Comparison of ENCODE assay signal across 11 cellular contexts in the genomic region with DNA sequence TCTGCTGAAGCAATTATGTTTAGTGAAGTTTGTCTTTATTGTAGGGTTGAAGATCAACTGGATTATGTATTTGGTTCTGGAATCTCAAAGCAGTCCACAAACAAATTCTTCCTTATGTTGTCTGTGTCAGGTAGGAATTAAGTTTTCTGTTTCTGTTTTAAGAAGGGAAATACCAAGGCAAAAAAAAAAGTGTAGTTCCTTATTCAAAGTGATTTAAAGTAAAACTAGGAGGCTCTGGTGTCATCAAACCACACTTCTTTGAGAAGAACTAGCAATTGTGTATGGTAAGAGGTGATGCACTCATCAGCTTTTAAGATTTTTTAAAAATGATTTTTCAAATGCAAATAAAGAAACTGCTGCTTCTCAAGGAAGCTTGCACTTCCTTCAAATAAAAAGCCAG. TPM values are rescaled to one million over a fixed set of nuclear protein-coding genes. Genes with fewer than 3 reads are reported as not detected.
A peak's percentile ranks its signal among the peaks of the same experiment; 100 is the strongest.
DNase-seq lines count a peak whose midpoint lies in the region; ATAC-seq and TF ChIP-seq lines count a peak whose summit lies in the region.
"Had no signal": no experiment of that assay in that cellular context is flagged by ENCODE, and none has a peak within 500 bp of the region (broad histone marks: within the 10 kb centered on the region; RNA-seq: fewer than 3 reads in every experiment).

No MANE protein-coding gene starts in this region.

- peak overlapping the region; percentile 31 for H3K27ac Mint-ChIP-seq in activated naive CD4-positive, alpha-beta T cell treated with anti-CD3 and anti-CD28 coated beads, Interleukin-2, amount 50 U/mL, for 24 hours
- H3K27ac Mint-ChIP-seq in activated naive CD4-positive, alpha-beta T cell treated with anti-CD3 and anti-CD28 coated beads, Interleukin-2, amount 50 U/mL, for 72 hours: peak overlapping the region in 1 of 2 donors; percentile 86
- peak overlapping the region; percentile 25 for H3K27ac Mint-ChIP-seq in type B pancreatic cell

- H3K4me2 ChIP-seq in PC-3 (ENCODE audit: low read length): peak overlapping the region; percentile 82

- intact Hi-C loops in PC-3 (cut with micrococcal nuclease) (no loop called here), esophagus squamous epithelium (cut with DNase I) (no loop called here)

- H3K4me1 ChIP-seq in PC-3 (ENCODE audit: insufficient read depth, low read length) (peaks cover 14% of the 10 kb centered on the region), esophagus squamous epithelium (peaks cover 0 to 35% (median 7%) of the 10 kb centered on the region in 3 donors)
- peaks cover 9% of the 10 kb centered on the region for H3K4me1 ChIP-seq in effector memory CD4-positive, alpha-beta T cell (ENCODE audit: control insufficient read depth, insufficient read depth, low read length, poor library complexity, severe bottlenecking)

- TF ChIP-seq POLR2A in esophagus squamous epithelium (IDR thresholded peaks at IDR 0.05): no peak

- H3K36me3 Mint-ChIP-seq in activated naive CD4-positive, alpha-beta T cell treated with anti-CD3 and anti-CD28 coated beads, Interleukin-2, amount 50 U/mL, for 24 hours: peaks cover 5% of the 10 kb centered on the region
- peaks cover 14 to 15% of the 10 kb centered on the region in 2 donors for H3K36me3 Mint-ChIP-seq in activated naive CD4-positive, alpha-beta T cell treated with anti-CD3 and anti-CD28 coated beads, Interleukin-2, amount 50 U/mL, for 72 hours
- peaks cover 13% of the 10 kb centered on the region for H3K36me3 Mint-ChIP-seq in type B pancreatic cell

- H3K9me3 ChIP-seq in PC-3 (ENCODE audit: low read length) (no peaks in the 10 kb centered on the region), esophagus squamous epithelium (no peaks in the 10 kb centered on the region)
- no peaks in the 10 kb centered on the region for H3K9me3 ChIP-seq in effector memory CD4-positive, alpha-beta T cell (ENCODE audit: control insufficient read depth, low read length)
- H3K9me3 ChIP-seq: body of pancreas, ovary had no signal

- POLR2A ChIA-PET in PC-3 (lab: Charles Lee; ENCODE audit: unreplicated experiment): interaction anchor here (0.7 kb wide), 1 partner anchor 41 kb away, joined by 10 read pairs; no protein-coding TSS in a partner anchor

- peaks cover 28% of the 10 kb centered on the region for H3K4me1 Mint-ChIP-seq in activated naive CD4-positive, alpha-beta T cell treated with anti-CD3 and anti-CD28 coated beads, Interleukin-2, amount 50 U/mL, for 24 hours
- H3K4me1 Mint-ChIP-seq in type B pancreatic cell (ENCODE audit: unreplicated experiment): peaks cover 11% of the 10 kb centered on the region

- H2AFZ ChIP-seq in PC-3 (ENCODE audit: low read length): no peak overlapping the region

- TF ChIP-seq CTCF in PC-3 (conservative IDR thresholded peaks at IDR 0.05; ENCODE audit: low read depth, low read length): no peak
- no peak for TF ChIP-seq CTCF in esophagus squamous epithelium (IDR thresholded peaks at IDR 0.05)
- no peak for TF ChIP-seq CTCF in type B pancreatic cell (conservative IDR thresholded peaks at IDR 0.05)

- no peak overlapping the region; the same call in 1 of the 2 replicates for H3K9ac ChIP-seq in PC-3 (ENCODE audit: low read length)

- no peaks in the 10 kb centered on the region for H3K9me3 Mint-ChIP-seq in activated naive CD4-positive, alpha-beta T cell treated with anti-CD3 and anti-CD28 coated beads, Interleukin-2, amount 50 U/mL, for 24 hours
- no peaks in the 10 kb centered on the region for H3K9me3 Mint-ChIP-seq in activated naive CD4-positive, alpha-beta T cell treated with anti-CD3 and anti-CD28 coated beads, Interleukin-2, amount 50 U/mL, for 72 hours
- H3K9me3 Mint-ChIP-seq in type B pancreatic cell: no peaks in the 10 kb centered on the region

- H3K36me3 ChIP-seq in PC-3 (ENCODE audit: low read depth, low read length) (no peaks in the 10 kb centered on the region), esophagus squamous epithelium (peaks cover 0 to 33% (median 0%) of the 10 kb centered on the region in 3 donors)
- H3K36me3 ChIP-seq in effector memory CD4-positive, alpha-beta T cell (ENCODE audit: control insufficient read depth, insufficient read depth, low read length): no peaks in the 10 kb centered on the region
- H3K36me3 ChIP-seq: ovary had no signal

- peak overlapping the region; percentile 90 for H3K4me3 ChIP-seq in PC-3 (ENCODE audit: low read length)
- peak overlapping the region; percentile 71 to 98 (median 86) for H3K4me3 ChIP-seq in esophagus squamous epithelium
- H3K4me3 ChIP-seq in effector memory CD4-positive, alpha-beta T cell (ENCODE audit: insufficient read depth, low read depth, low read length, poor library complexity, severe bottlenecking): no peak overlapping the region
- H3K4me3 ChIP-seq: body of pancreas had no signal

- peaks cover 44% of the 10 kb centered on the region for H3K79me2 ChIP-seq in PC-3 (ENCODE audit: low read length)

- H3K27ac ChIP-seq in PC-3 (ENCODE audit: low read length) (no peak overlapping the region), esophagus squamous epithelium (peak overlapping the region in 3 of 4 donors; percentile 94 to 96 (median 94))
- H3K27ac ChIP-seq in effector memory CD4-positive, alpha-beta T cell (ENCODE audit: insufficient read depth, low read length, poor library complexity, severe bottlenecking): no peak overlapping the region
- H3K27ac ChIP-seq: body of pancreas, ovary had no signal

- DNase-seq in activated naive CD4-positive, alpha-beta T cell treated with anti-CD3 and anti-CD28 coated beads, Interleukin-2, amount 50 U/mL, for 72 hours (ENCODE audit: low spot score in 2 of 2): no peak
- DNase-seq in PC-3 (no peak), esophagus squamous epithelium (lab: John Stamatoyannopoulos, UW) (no peak), type B pancreatic cell (ENCODE audit: extremely low spot score, unreplicated experiment) (no peak), mesenteric fat pad (ENCODE audit: low spot score) (no peak)
- no peak for DNase-seq in effector memory CD4-positive, alpha-beta T cell
- DNase-seq: body of pancreas, NCI-H2081, ovary had no signal

- no peaks in the 10 kb centered on the region for H4K20me1 ChIP-seq in PC-3 (ENCODE audit: low read length)

- no peaks in the 10 kb centered on the region for H3K27me3 Mint-ChIP-seq in activated naive CD4-positive, alpha-beta T cell treated with anti-CD3 and anti-CD28 coated beads, Interleukin-2, amount 50 U/mL, for 24 hours
- no peaks in the 10 kb centered on the region for H3K27me3 Mint-ChIP-seq in type B pancreatic cell

- CTCF ChIA-PET in PC-3 (lab: Charles Lee): no interaction called here

- peak overlapping the region; percentile 48 for H3K4me3 Mint-ChIP-seq in activated naive CD4-positive, alpha-beta T cell treated with anti-CD3 and anti-CD28 coated beads, Interleukin-2, amount 50 U/mL, for 24 hours
- H3K4me3 Mint-ChIP-seq in type B pancreatic cell: peak overlapping the region; percentile 77

- H3F3A ChIP-seq in PC-3 (ENCODE audit: low read length, unreplicated experiment): no peaks in the 10 kb centered on the region

- BruUV-seq in PC-3 (replicated peaks; lab: Mats Ljungman, UMichigan): no TSS peak

- H3K9me2 ChIP-seq in PC-3 (replicated peaks; ENCODE audit: low read length): no peaks in the 10 kb centered on the region

- no peak for ATAC-seq in activated naive CD4-positive, alpha-beta T cell treated with anti-CD3 and anti-CD28 coated beads, Interleukin-2, amount 50 U/mL, for 72 hours
- ATAC-seq in PC-3 (no peak), GM21717 (IDR thresholded peaks at IDR 0.05; ENCODE audit: unreplicated experiment) (no peak)
- ATAC-seq: body of pancreas had no signal

- H3K27me3 ChIP-seq in PC-3 (ENCODE audit: low read length) (no peaks in the 10 kb centered on the region), esophagus squamous epithelium (no peaks in the 10 kb centered on the region)
- H3K27me3 ChIP-seq in effector memory CD4-positive, alpha-beta T cell (replicated peaks; ENCODE audit: control insufficient read depth, insufficient read depth, low read length, poor library complexity, severe bottlenecking): no peaks in the 10 kb centered on the region
- H3K27me3 ChIP-seq: body of pancreas, ovary had no signal

RNA-seq across cellular contexts. Expression of a gene that starts 1.9 kb away (rescaled TPM):
- total RNA-seq in activated naive CD4-positive, alpha-beta T cell treated with anti-CD3 and anti-CD28 coated beads, Interleukin-2, amount 50 U/mL, for 72 hours: 10 to 100 TPM in 1 of 2 donors, 1 to 10 TPM in 1; 8.0 to 11.3 TPM
- total RNA-seq in PC-3 (2014; rRNA removed): 15.5 and 18.1 TPM in 2 replicates
- total RNA-seq in esophagus squamous epithelium: 100 to 1,000 TPM in 3 of 4 donors, 10 to 100 TPM in 1; 81.4 to 142 (median 120) TPM
- 26.5 and 33.4 TPM in 2 replicates for total RNA-seq in type B pancreatic cell (ENCODE audit: low replicate concordance)
- total RNA-seq in mesenteric fat pad: 11.6 TPM

Comparison
In these comparisons a context has a peak if more than half of its experiments do, and no peak if none do; other contexts are left out.
1. H3K27ac ChIP-seq: peak in esophagus squamous epithelium (3 of 4); none in PC-3 (single experiment) and effector memory CD4-positive, alpha-beta T cell (single experiment).